5 cellular contexts compared by ENCODE assay signal in genomic region chr12:80261403-80261802, GRCh38.
"Had no signal": no experiment of that assay in that cellular context is flagged by ENCODE, and none has a peak within 500 bp of the region (broad histone marks: within the 10 kb centered on the region; RNA-seq: fewer than 3 reads in every experiment).

No MANE protein-coding gene starts in this region.

- H3K9me3 Mint-ChIP-seq: GM23338, H9 had no signal

- H3K27ac Mint-ChIP-seq: GM23338, H9 had no signal

- DNase-seq: H9, HCEC 1CT, IMR-90 had no signal

- H3K4me3 Mint-ChIP-seq: GM23338, H9 had no signal

- ATAC-seq: GM23338, K562 had no signal

- H3K4me3 ChIP-seq: GM23338, K562 had no signal
